ENCODE assay signal across 8 cellular contexts in genomic region chr21:37700641-37701202, GRCh38.
DNase-seq lines count a peak whose midpoint lies in the region; ATAC-seq and TF ChIP-seq lines count a peak whose summit lies in the region.

No MANE protein-coding gene starts in this region.

- TF ChIP-seq CTCF in CD4-positive, alpha-beta T cell (IDR thresholded peaks at IDR 0.05), result peak; percentile 29
- TF ChIP-seq CTCF in epithelial cell of proximal tubule (conservative IDR thresholded peaks at IDR 0.05; ENCODE audit: low read depth, low read length), result peak; percentile 81
- TF ChIP-seq CTCF in natural killer cell (IDR thresholded peaks at IDR 0.05), result peak; percentile 23

- H3K27me3 Mint-ChIP-seq in CD4-positive, alpha-beta T cell, result peaks cover 25% of the 10 kb centered on the region
- H3K27me3 Mint-ChIP-seq in natural killer cell (ENCODE audit: low read depth in 2 of 2) (peaks cover 20 to 22% of the 10 kb centered on the region in 2 donors), T-cell (peaks cover 18 to 22% of the 10 kb centered on the region in 2 donors)

- DNase-seq in CD4-positive, alpha-beta T cell, result no peak
- peak; percentile 90 for DNase-seq in NCI-H1092 (lab: John Stamatoyannopoulos, UW)
- DNase-seq in SHP77 (lab: John Stamatoyannopoulos, UW), result peak; percentile 74 to 77
- peak; percentile 43 for DNase-seq in epithelial cell of proximal tubule (ENCODE audit: low read depth)
- no peak for DNase-seq in natural killer cell
- DNase-seq in T-cell, result no peak

- POLR2A ChIA-PET in CD4-positive, alpha-beta T cell (lab: Charles Lee), result no interaction called here
- POLR2A ChIA-PET in T-cell (lab: Charles Lee), result interaction anchor here in 1 of 2 donors (0.5 kb wide), 1 partner anchor 1042 kb away, joined by 3 read pairs; no protein-coding TSS in a partner anchor

- H3K36me3 Mint-ChIP-seq in CD4-positive, alpha-beta T cell (ENCODE audit: low read depth), result no peaks in the 10 kb centered on the region
- H3K36me3 Mint-ChIP-seq in natural killer cell, result no peaks in the 10 kb centered on the region
- H3K36me3 Mint-ChIP-seq in T-cell, result no peaks in the 10 kb centered on the region

- H3K27ac ChIP-seq in CD4-positive, alpha-beta T cell (ENCODE audit: low read depth, low read length), result no peak overlapping the region

- no peaks in the 10 kb centered on the region for H3K4me1 Mint-ChIP-seq in CD4-positive, alpha-beta T cell (ENCODE audit: low read depth)
- no peaks in the 10 kb centered on the region for H3K4me1 Mint-ChIP-seq in natural killer cell
- no peaks in the 10 kb centered on the region for H3K4me1 Mint-ChIP-seq in T-cell

- no peak overlapping the region for H3K4me3 Mint-ChIP-seq in CD4-positive, alpha-beta T cell
- H3K4me3 Mint-ChIP-seq in natural killer cell (no peak overlapping the region), T-cell (no peak overlapping the region)

- peaks cover 5% of the 10 kb centered on the region for H3K27me3 ChIP-seq in CD4-positive, alpha-beta T cell (ENCODE audit: control insufficient read depth, insufficient read depth, low read length)

- H3K4me3 ChIP-seq in epithelial cell of proximal tubule (ENCODE audit: low read depth, low read length), result no peak overlapping the region

- H3K9me3 ChIP-seq in CD4-positive, alpha-beta T cell (ENCODE audit: control insufficient read depth, low read length), result no peaks in the 10 kb centered on the region

- no peak overlapping the region for H3K27ac Mint-ChIP-seq in CD4-positive, alpha-beta T cell
- H3K27ac Mint-ChIP-seq in natural killer cell (no peak overlapping the region), T-cell (no peak overlapping the region)

- CTCF ChIA-PET in CD4-positive, alpha-beta T cell (lab: Charles Lee), result no interaction called here
- CTCF ChIA-PET in T-cell (lab: Charles Lee), result no interaction called here

- ATAC-seq in CD4-positive, alpha-beta T cell (ENCODE audit: poor library complexity), result no peak
- ATAC-seq in GM18519 (IDR thresholded peaks at IDR 0.05; ENCODE audit: low FRiP score, unreplicated experiment) (peak; percentile 83), HG02884 (IDR thresholded peaks at IDR 0.05; ENCODE audit: unreplicated experiment) (peak; percentile 91), natural killer cell (peak; percentile 66 to 82 (median 71)), T-cell (replicated peaks in 1 of 4) (no peak)

- intact Hi-C loops in CD4-positive, alpha-beta T cell (cut with DNase I, micrococcal nuclease), result loop anchor here in 1 of 2 experiments (5.0 kb wide), 1 partner anchor 657 kb away; no protein-coding TSS in a partner anchor
- intact Hi-C loops in natural killer cell (cut with micrococcal nuclease), result no loop called here

- H3K9me3 Mint-ChIP-seq in CD4-positive, alpha-beta T cell, result no peaks in the 10 kb centered on the region
- H3K9me3 Mint-ChIP-seq in natural killer cell (no peaks in the 10 kb centered on the region), T-cell (no peaks in the 10 kb centered on the region)

Comparison
In these comparisons a context has a peak if more than half of its experiments do, and no peak if none do; other contexts are left out.
1. ATAC-seq: peak in GM18519 (single experiment), HG02884 (single experiment) and natural killer cell (3 of 3); none in CD4-positive, alpha-beta T cell (single experiment) and T-cell (0 of 4).
2. DNase-seq: peak in NCI-H1092 (single experiment), SHP77 (2 of 2) and epithelial cell of proximal tubule (single experiment); none in CD4-positive, alpha-beta T cell (0 of 10), natural killer cell (single experiment) and T-cell (0 of 34).
3. CTCF ChIP-seq: peak in every context shown above with its lines; median percentile 81 in epithelial cell of proximal tubule; 29 in CD4-positive, alpha-beta T cell; 23 in natural killer cell.